ENCODE assay signal across 20 cellular contexts in genomic region chr2:109454764-109455394, GRCh38.
DNase-seq lines count a peak whose midpoint lies in the region; ATAC-seq, FAIRE-seq and TF ChIP-seq lines count a peak whose summit lies in the region.
"Had no signal": no experiment of that assay in that cellular context is flagged by ENCODE, and none has a peak within 500 bp of the region (broad histone marks: within the 10 kb centered on the region; RNA-seq: fewer than 3 reads in every experiment).

No MANE protein-coding gene starts in this region.

- H3K4me3 ChIP-seq in HepG2 (replicated peaks in 1 of 3; ENCODE audit: insufficient read depth in 1 of 3, low read depth in 2 of 3, low read length in 3 of 3): no peak overlapping the region
- H3K4me3 ChIP-seq: BLaER1 had no signal

- H3K4me1 ChIP-seq in HepG2 (ENCODE audit: insufficient read depth, low read length): no peaks in the 10 kb centered on the region

- TF ChIP-seq CTCF in HepG2 (CRISPR knock-in tag; IDR thresholded peaks at IDR 0.05): no peak

- H3K4me3 Mint-ChIP-seq in activated T-cell treated with anti-CD3 and anti-CD28 coated beads, Interleukin-2, amount 50 U/mL, for 4 hours: no peak overlapping the region
- no peak overlapping the region for H3K4me3 Mint-ChIP-seq in activated T-helper 17 cell treated with anti-CD3 and anti-CD28 coated beads, Interleukin-2, amount 50 U/mL, for 72 hours
- H3K4me3 Mint-ChIP-seq in stimulated activated naive CD8-positive, alpha-beta T cell treated with anti-CD3 and anti-CD28 coated beads, Interleukin-15, Interleukin-2, amounts not matched to agents 100 ng/mL and 50 ng/mL, for 24 hours: no peak overlapping the region
- no peak overlapping the region for H3K4me3 Mint-ChIP-seq in activated CD4-positive, alpha-beta memory T cell treated with anti-CD3 and anti-CD28 coated beads for 36 hours
- H3K4me3 Mint-ChIP-seq: CD8-positive, alpha-beta memory T cell had no signal

- TF ChIP-seq EP300 in HepG2 (IDR thresholded peaks at IDR 0.05; ENCODE audit: low read depth in 2 of 2, low read length in 2 of 2): no peak
- no peak for TF ChIP-seq EP300 in HepG2 (CRISPR knock-in tag; IDR thresholded peaks at IDR 0.05; ENCODE audit: borderline replicate concordance)

- no peaks in the 10 kb centered on the region for H3K9me3 Mint-ChIP-seq in activated T-cell treated with anti-CD3 and anti-CD28 coated beads, Interleukin-2, amount 50 U/mL, for 4 hours
- no peaks in the 10 kb centered on the region for H3K9me3 Mint-ChIP-seq in activated T-helper 17 cell treated with anti-CD3 and anti-CD28 coated beads, Interleukin-2, amount 50 U/mL, for 72 hours
- H3K9me3 Mint-ChIP-seq in stimulated activated naive CD8-positive, alpha-beta T cell treated with anti-CD3 and anti-CD28 coated beads, Interleukin-15, Interleukin-2, amounts not matched to agents 100 ng/mL and 50 ng/mL, for 24 hours: no peaks in the 10 kb centered on the region
- no peaks in the 10 kb centered on the region for H3K9me3 Mint-ChIP-seq in activated CD4-positive, alpha-beta memory T cell treated with anti-CD3 and anti-CD28 coated beads for 36 hours
- H3K9me3 Mint-ChIP-seq: CD8-positive, alpha-beta memory T cell had no signal

- in situ Hi-C loops in HepG2 (cut with HindIII; ENCODE audit: extremely low pct_ligation_motif_present, low pct_unique_long_range_greater_than_20kb): no loop called here

- no peaks in the 10 kb centered on the region for H3K27me3 Mint-ChIP-seq in activated T-cell treated with anti-CD3 and anti-CD28 coated beads, Interleukin-2, amount 50 U/mL, for 4 hours (ENCODE audit: low read depth)
- H3K27me3 Mint-ChIP-seq in activated T-helper 17 cell treated with anti-CD3 and anti-CD28 coated beads, Interleukin-2, amount 50 U/mL, for 72 hours: peaks cover 4% of the 10 kb centered on the region
- no peaks in the 10 kb centered on the region for H3K27me3 Mint-ChIP-seq in stimulated activated naive CD8-positive, alpha-beta T cell treated with anti-CD3 and anti-CD28 coated beads, Interleukin-15, Interleukin-2, amounts not matched to agents 100 ng/mL and 50 ng/mL, for 24 hours
- no peaks in the 10 kb centered on the region for H3K27me3 Mint-ChIP-seq in activated CD4-positive, alpha-beta memory T cell treated with anti-CD3 and anti-CD28 coated beads for 36 hours

- no peak for TF ChIP-seq POLR2A in HepG2 (IDR thresholded peaks at IDR 0.05; ENCODE audit: insufficient read depth in 1 of 2, low read depth in 2 of 2, low read length in 2 of 2)

- H4K20me1 ChIP-seq in HepG2 (ENCODE audit: insufficient read depth, low read length): no peaks in the 10 kb centered on the region
- H4K20me1 ChIP-seq: BLaER1 had no signal

- peak; percentile 28 to 40 for ATAC-seq in activated T-cell treated with anti-CD3 and anti-CD28 coated beads, Interleukin-2, amount 50 U/mL, for 4 hours
- ATAC-seq in activated T-helper 17 cell treated with anti-CD3 and anti-CD28 coated beads, Interleukin-2, amount 50 U/mL, for 72 hours (replicated peaks): peak; percentile 57
- ATAC-seq in HepG2: no peak
- ATAC-seq in GM18861 (IDR thresholded peaks at IDR 0.05; ENCODE audit: unreplicated experiment): no peak
- ATAC-seq: PC-3 had no signal

- BruUV-seq in HepG2 (replicated peaks; lab: Mats Ljungman, UMichigan): no TSS peak

- H3K4me2 ChIP-seq in HepG2 (ENCODE audit: low read depth, low read length): no peak overlapping the region
- H3K4me2 ChIP-seq: BLaER1 had no signal

- intact Hi-C loops in HepG2 (cut with micrococcal nuclease; ENCODE audit: unreplicated experiment): no loop called here
- intact Hi-C loops in activated CD4-positive, alpha-beta memory T cell treated with anti-CD3 and anti-CD28 coated beads for 36 hours (cut with micrococcal nuclease): no loop called here

- H2AFZ ChIP-seq in HepG2 (ENCODE audit: low read length): no peak overlapping the region

- H3K9ac ChIP-seq in HepG2 (ENCODE audit: insufficient read depth, low read depth, low read length): no peak overlapping the region
- H3K9ac ChIP-seq: BLaER1 had no signal

- H3K4me1 Mint-ChIP-seq in activated T-cell treated with anti-CD3 and anti-CD28 coated beads, Interleukin-2, amount 50 U/mL, for 4 hours (ENCODE audit: low read depth): peaks cover 5% of the 10 kb centered on the region
- H3K4me1 Mint-ChIP-seq in activated T-helper 17 cell treated with anti-CD3 and anti-CD28 coated beads, Interleukin-2, amount 50 U/mL, for 72 hours: no peaks in the 10 kb centered on the region
- peaks cover 13% of the 10 kb centered on the region for H3K4me1 Mint-ChIP-seq in stimulated activated naive CD8-positive, alpha-beta T cell treated with anti-CD3 and anti-CD28 coated beads, Interleukin-15, Interleukin-2, amounts not matched to agents 100 ng/mL and 50 ng/mL, for 24 hours (ENCODE audit: low read depth)
- peaks cover 8% of the 10 kb centered on the region for H3K4me1 Mint-ChIP-seq in activated CD4-positive, alpha-beta memory T cell treated with anti-CD3 and anti-CD28 coated beads for 36 hours (ENCODE audit: low read depth)
- H3K4me1 Mint-ChIP-seq: CD8-positive, alpha-beta memory T cell had no signal

- H3K36me3 ChIP-seq in HepG2 (replicated peaks in 1 of 2; ENCODE audit: control insufficient read depth in 1 of 2, insufficient read depth in 2 of 2, low read length in 2 of 2): no peaks in the 10 kb centered on the region

- no peaks in the 10 kb centered on the region for H3K79me2 ChIP-seq in HepG2 (ENCODE audit: insufficient read depth, low read length)

- H3K36me3 Mint-ChIP-seq in activated T-cell treated with anti-CD3 and anti-CD28 coated beads, Interleukin-2, amount 50 U/mL, for 4 hours (ENCODE audit: insufficient read depth): no peaks in the 10 kb centered on the region
- no peaks in the 10 kb centered on the region for H3K36me3 Mint-ChIP-seq in activated T-helper 17 cell treated with anti-CD3 and anti-CD28 coated beads, Interleukin-2, amount 50 U/mL, for 72 hours (ENCODE audit: low read depth)
- no peaks in the 10 kb centered on the region for H3K36me3 Mint-ChIP-seq in stimulated activated naive CD8-positive, alpha-beta T cell treated with anti-CD3 and anti-CD28 coated beads, Interleukin-15, Interleukin-2, amounts not matched to agents 100 ng/mL and 50 ng/mL, for 24 hours (ENCODE audit: low read depth)
- H3K36me3 Mint-ChIP-seq in activated CD4-positive, alpha-beta memory T cell treated with anti-CD3 and anti-CD28 coated beads for 36 hours: no peaks in the 10 kb centered on the region
- H3K36me3 Mint-ChIP-seq: CD8-positive, alpha-beta memory T cell had no signal

- H3K9me3 ChIP-seq in HepG2 (ENCODE audit: low read length): no peaks in the 10 kb centered on the region
- H3K9me3 ChIP-seq: BLaER1 had no signal

- TF ChIP-seq RAD21 in HepG2 (CRISPR knock-in tag; IDR thresholded peaks at IDR 0.05): no peak

- POLR2A ChIA-PET in HepG2 (lab: Yijun Ruan, JAX): no interaction called here
- POLR2A ChIA-PET in activated CD4-positive, alpha-beta memory T cell treated with anti-CD3 and anti-CD28 coated beads for 36 hours (lab: Charles Lee): no interaction called here

- no peak overlapping the region for H3K27ac ChIP-seq in HepG2 (ENCODE audit: extremely low read length, insufficient read depth, low read length)

- no peak overlapping the region for H3K27ac Mint-ChIP-seq in activated T-helper 17 cell treated with anti-CD3 and anti-CD28 coated beads, Interleukin-2, amount 50 U/mL, for 72 hours
- H3K27ac Mint-ChIP-seq in stimulated activated naive CD8-positive, alpha-beta T cell treated with anti-CD3 and anti-CD28 coated beads, Interleukin-15, Interleukin-2, amounts not matched to agents 100 ng/mL and 50 ng/mL, for 24 hours: peak overlapping the region; percentile 49
- no peak overlapping the region for H3K27ac Mint-ChIP-seq in activated CD4-positive, alpha-beta memory T cell treated with anti-CD3 and anti-CD28 coated beads for 36 hours
- H3K27ac Mint-ChIP-seq: CD8-positive, alpha-beta memory T cell had no signal

- DNase-seq in activated T-cell treated with anti-CD3 and anti-CD28 coated beads, Interleukin-2, amount 50 U/mL, for 4 hours: no peak
- no peak for DNase-seq in activated T-cell treated with anti-CD3 and anti-CD28 coated beads for 4 hours
- DNase-seq in HepG2 (ENCODE audit: low spot score): no peak
- no peak for DNase-seq in central memory CD4-positive, alpha-beta T cell
- no peak for DNase-seq in activated CD4-positive, alpha-beta memory T cell treated with anti-CD3 and anti-CD28 coated beads for 36 hours
- DNase-seq: CD8-positive, alpha-beta memory T cell; DMS79; HCEC 1CT; KBM-7; NCI-H1436; NCI-H2029 treated with DMSO at 0.1 percent for 48 hours; NCI-H510A; NCI-H774; PC-3 had no signal

- CTCF ChIA-PET in HepG2 (lab: Yijun Ruan, JAX; ENCODE audit: low intra/inter-chr PET ratio, low total read pairs): no interaction called here
- CTCF ChIA-PET in activated CD4-positive, alpha-beta memory T cell treated with anti-CD3 and anti-CD28 coated beads for 36 hours (lab: Charles Lee): no interaction called here

- 28% methylated on average over 7 of the region's 7 CpGs for WGBS in HepG2 (ENCODE audit: low lambda C conversion rate)

- peaks cover 0 to 2% of the 10 kb centered on the region in 2 experiments; a peak in 2 of 5 replicates for H3K27me3 ChIP-seq in HepG2 (ENCODE audit: control insufficient read depth in 1 of 2, insufficient read depth in 2 of 2, low read length in 2 of 2)
- H3K27me3 ChIP-seq: BLaER1 had no signal

- FAIRE-seq in HepG2 (lab: Jason Lieb, UNC): no peak
- FAIRE-seq: A204.1, D721Med had no signal

TF ChIP-seq in HepG2, 621 proteins besides CTCF, POLR2A, EP300 and RAD21:
- TF ChIP-seq ERF (CRISPR knock-in tag; IDR thresholded peaks at IDR 0.05) (no peak), ZNF768 (CRISPR knock-in tag; IDR thresholded peaks at IDR 0.05) (peak; percentile 80)
TF ChIP-seq in HepG2: peak in this region for 1.

Comparison
In these comparisons a context has a peak if more than half of its experiments do, and no peak if none do; other contexts are left out.
1. ATAC-seq: peak in activated T-cell treated with anti-CD3 and anti-CD28 coated beads, Interleukin-2, amount 50 U/mL, for 4 hours (2 of 2) and activated T-helper 17 cell treated with anti-CD3 and anti-CD28 coated beads, Interleukin-2, amount 50 U/mL, for 72 hours (single experiment); none in HepG2 (single experiment) and GM18861 (single experiment).